In genomic region chr22:25086902-25087282, GRCh38 we compare ENCODE assay signal across 18 cellular contexts.
A peak's percentile ranks its signal among the peaks of the same experiment; 100 is the strongest.
DNase-seq lines count a peak whose midpoint lies in the region; ATAC-seq and FAIRE-seq lines count a peak whose summit lies in the region.
"Had no signal": no experiment of that assay in that cellular context is flagged by ENCODE, and none has a peak within 500 bp of the region (broad histone marks: within the 10 kb centered on the region; RNA-seq: fewer than 3 reads in every experiment).

No MANE protein-coding gene starts in this region.

- no peak overlapping the region for H3K4me3 Mint-ChIP-seq in activated naive CD8-positive, alpha-beta T cell treated with anti-CD3 and anti-CD28 coated beads, Interleukin-2, amount 10 ng/mL, durations not matched to agents 7 days and 5 days
- H3K4me3 Mint-ChIP-seq in activated naive CD8-positive, alpha-beta T cell treated with anti-CD3 and anti-CD28 coated beads, Interleukin-2, amount 50 U/mL, for 24 hours: no peak overlapping the region
- no peak overlapping the region for H3K4me3 Mint-ChIP-seq in central memory CD8-positive, alpha-beta T cell
- peak overlapping the region in 1 of 2 donors; percentile 44 for H3K4me3 Mint-ChIP-seq in stimulated activated naive B cell treated with anti-CD40 and anti-IgM and Interleukin-4, amounts not matched to agents 10 μg/mL and 1 μg/mL and 100 μg/mL, for 72 hours
- H3K4me3 Mint-ChIP-seq in immature natural killer cell: peak overlapping the region in 1 of 5 donors; percentile 47
- H3K4me3 Mint-ChIP-seq: dendritic cell treated with granulocyte-macrophage colony-stimulating factor and Interleukin-4, amounts not matched to agents 40 ng/mL and 50 ng/mL, for 4 days had no signal

- ATAC-seq in activated naive CD8-positive, alpha-beta T cell treated with anti-CD3 and anti-CD28 coated beads, Interleukin-2, amount 10 ng/mL, durations not matched to agents 7 days and 5 days (ENCODE audit: low read depth): no peak
- no peak for ATAC-seq in activated naive CD8-positive, alpha-beta T cell treated with anti-CD3 and anti-CD28 coated beads, Interleukin-2, amount 50 U/mL, for 24 hours
- ATAC-seq in HG03097 (IDR thresholded peaks at IDR 0.05; ENCODE audit: low FRiP score, unreplicated experiment): peak; percentile 11
- ATAC-seq in central memory CD8-positive, alpha-beta T cell (replicated peaks; ENCODE audit: extremely low read depth, poor library complexity, severe bottlenecking): no peak
- ATAC-seq in stimulated activated naive B cell treated with anti-CD40 and anti-IgM and Interleukin-4, amounts not matched to agents 10 μg/mL and 1 μg/mL and 100 μg/mL, for 72 hours (replicated peaks): peak in 1 of 2 donors; percentile 4
- no peak for ATAC-seq in HG02973 (IDR thresholded peaks at IDR 0.05; ENCODE audit: unreplicated experiment)

- peaks cover 25% of the 10 kb centered on the region for H3K4me1 Mint-ChIP-seq in activated naive CD8-positive, alpha-beta T cell treated with anti-CD3 and anti-CD28 coated beads, Interleukin-2, amount 10 ng/mL, durations not matched to agents 7 days and 5 days
- H3K4me1 Mint-ChIP-seq in activated naive CD8-positive, alpha-beta T cell treated with anti-CD3 and anti-CD28 coated beads, Interleukin-2, amount 50 U/mL, for 24 hours: peaks cover 38% of the 10 kb centered on the region
- peaks cover 46% of the 10 kb centered on the region for H3K4me1 Mint-ChIP-seq in central memory CD8-positive, alpha-beta T cell
- peaks cover 16 to 24% of the 10 kb centered on the region in 2 donors for H3K4me1 Mint-ChIP-seq in stimulated activated naive B cell treated with anti-CD40 and anti-IgM and Interleukin-4, amounts not matched to agents 10 μg/mL and 1 μg/mL and 100 μg/mL, for 72 hours
- H3K4me1 Mint-ChIP-seq in immature natural killer cell: peaks cover 44 to 46% of the 10 kb centered on the region in 2 donors

- H3K27ac Mint-ChIP-seq in activated naive CD8-positive, alpha-beta T cell treated with anti-CD3 and anti-CD28 coated beads, Interleukin-2, amount 10 ng/mL, durations not matched to agents 7 days and 5 days: peak overlapping the region; percentile 46
- H3K27ac Mint-ChIP-seq in activated naive CD8-positive, alpha-beta T cell treated with anti-CD3 and anti-CD28 coated beads, Interleukin-2, amount 50 U/mL, for 24 hours: no peak overlapping the region
- peak overlapping the region; percentile 8 for H3K27ac Mint-ChIP-seq in central memory CD8-positive, alpha-beta T cell (ENCODE audit: low read depth)
- H3K27ac Mint-ChIP-seq in stimulated activated naive B cell treated with anti-CD40 and anti-IgM and Interleukin-4, amounts not matched to agents 10 μg/mL and 1 μg/mL and 100 μg/mL, for 72 hours: peak overlapping the region; percentile 38
- H3K27ac Mint-ChIP-seq in immature natural killer cell: peak overlapping the region in 1 of 6 donors; percentile 61
- H3K27ac Mint-ChIP-seq: CD14-positive monocyte; dendritic cell treated with granulocyte-macrophage colony-stimulating factor and Interleukin-4, amounts not matched to agents 40 ng/mL and 50 ng/mL, for 4 days had no signal

- H3K27me3 Mint-ChIP-seq in activated naive CD8-positive, alpha-beta T cell treated with anti-CD3 and anti-CD28 coated beads, Interleukin-2, amount 10 ng/mL, durations not matched to agents 7 days and 5 days: no peaks in the 10 kb centered on the region
- H3K27me3 Mint-ChIP-seq in activated naive CD8-positive, alpha-beta T cell treated with anti-CD3 and anti-CD28 coated beads, Interleukin-2, amount 50 U/mL, for 24 hours: no peaks in the 10 kb centered on the region
- no peaks in the 10 kb centered on the region for H3K27me3 Mint-ChIP-seq in central memory CD8-positive, alpha-beta T cell
- peaks cover 2 to 6% of the 10 kb centered on the region in 2 donors for H3K27me3 Mint-ChIP-seq in stimulated activated naive B cell treated with anti-CD40 and anti-IgM and Interleukin-4, amounts not matched to agents 10 μg/mL and 1 μg/mL and 100 μg/mL, for 72 hours
- H3K27me3 Mint-ChIP-seq in immature natural killer cell (ENCODE audit: low read depth in 3 of 3): peaks cover 2 to 4% (median 3%) of the 10 kb centered on the region in 3 donors

- DNase-seq in activated naive CD8-positive, alpha-beta T cell treated with anti-CD3 and anti-CD28 coated beads, Interleukin-2, amount 10 ng/mL, durations not matched to agents 7 days and 5 days: no peak
- no peak for DNase-seq in activated naive CD8-positive, alpha-beta T cell treated with anti-CD3 and anti-CD28 coated beads, Interleukin-2, amount 50 U/mL, for 24 hours
- no peak for DNase-seq in central memory CD8-positive, alpha-beta T cell (ENCODE audit: low spot score in 2 of 2)
- DNase-seq in stimulated activated naive B cell treated with anti-CD40 and anti-IgM and Interleukin-4, amounts not matched to agents 10 μg/mL and 1 μg/mL and 100 μg/mL, for 72 hours: no peak
- DNase-seq in frontal cortex (ENCODE audit: low spot score in 2 of 2) (no peak), immature natural killer cell (no peak)
- DNase-seq: activated CD4-positive, alpha-beta T cell treated with anti-CD3 and anti-CD28 coated beads for 1 hour; activated effector memory CD4-positive, alpha-beta T cell treated with anti-CD3 and anti-CD28 coated beads, Interleukin-2, amount 50 U/mL, for 16 hours; Calu3; kidney glomerular epithelial cell; NCI-H1694; NCI-H2171; NCI-H510A treated with DMSO at 0.1 percent for 48 hours had no signal

- H3K9me3 Mint-ChIP-seq in activated naive CD8-positive, alpha-beta T cell treated with anti-CD3 and anti-CD28 coated beads, Interleukin-2, amount 10 ng/mL, durations not matched to agents 7 days and 5 days: no peaks in the 10 kb centered on the region
- H3K9me3 Mint-ChIP-seq in activated naive CD8-positive, alpha-beta T cell treated with anti-CD3 and anti-CD28 coated beads, Interleukin-2, amount 50 U/mL, for 24 hours: no peaks in the 10 kb centered on the region
- no peaks in the 10 kb centered on the region for H3K9me3 Mint-ChIP-seq in central memory CD8-positive, alpha-beta T cell
- no peaks in the 10 kb centered on the region for H3K9me3 Mint-ChIP-seq in stimulated activated naive B cell treated with anti-CD40 and anti-IgM and Interleukin-4, amounts not matched to agents 10 μg/mL and 1 μg/mL and 100 μg/mL, for 72 hours
- no peaks in the 10 kb centered on the region for H3K9me3 Mint-ChIP-seq in immature natural killer cell
- H3K9me3 Mint-ChIP-seq: dendritic cell treated with granulocyte-macrophage colony-stimulating factor and Interleukin-4, amounts not matched to agents 40 ng/mL and 50 ng/mL, for 4 days had no signal

- no peaks in the 10 kb centered on the region for H3K36me3 Mint-ChIP-seq in activated naive CD8-positive, alpha-beta T cell treated with anti-CD3 and anti-CD28 coated beads, Interleukin-2, amount 10 ng/mL, durations not matched to agents 7 days and 5 days
- no peaks in the 10 kb centered on the region for H3K36me3 Mint-ChIP-seq in activated naive CD8-positive, alpha-beta T cell treated with anti-CD3 and anti-CD28 coated beads, Interleukin-2, amount 50 U/mL, for 24 hours (ENCODE audit: low read depth)
- peaks cover 6% of the 10 kb centered on the region for H3K36me3 Mint-ChIP-seq in central memory CD8-positive, alpha-beta T cell (ENCODE audit: insufficient read depth)
- no peaks in the 10 kb centered on the region for H3K36me3 Mint-ChIP-seq in stimulated activated naive B cell treated with anti-CD40 and anti-IgM and Interleukin-4, amounts not matched to agents 10 μg/mL and 1 μg/mL and 100 μg/mL, for 72 hours
- H3K36me3 Mint-ChIP-seq in immature natural killer cell: no peaks in the 10 kb centered on the region
- H3K36me3 Mint-ChIP-seq: CD14-positive monocyte had no signal

- POLR2A ChIA-PET in activated naive CD8-positive, alpha-beta T cell treated with anti-CD3 and anti-CD28 coated beads, Interleukin-2, amount 10 ng/mL, durations not matched to agents 7 days and 5 days (lab: Charles Lee): interaction anchor here (1.2 to 2.2 kb wide), 4 partner anchors 10 to 24 kb away, joined by 4 to 15 read pairs (median 4); no protein-coding TSS in a partner anchor

- no peak for FAIRE-seq in frontal cortex (lab: Jason Lieb, UNC)
- FAIRE-seq: TTC549 had no signal
